Comparison of ENCODE assay signal across 14 cellular contexts in the genomic region with DNA sequence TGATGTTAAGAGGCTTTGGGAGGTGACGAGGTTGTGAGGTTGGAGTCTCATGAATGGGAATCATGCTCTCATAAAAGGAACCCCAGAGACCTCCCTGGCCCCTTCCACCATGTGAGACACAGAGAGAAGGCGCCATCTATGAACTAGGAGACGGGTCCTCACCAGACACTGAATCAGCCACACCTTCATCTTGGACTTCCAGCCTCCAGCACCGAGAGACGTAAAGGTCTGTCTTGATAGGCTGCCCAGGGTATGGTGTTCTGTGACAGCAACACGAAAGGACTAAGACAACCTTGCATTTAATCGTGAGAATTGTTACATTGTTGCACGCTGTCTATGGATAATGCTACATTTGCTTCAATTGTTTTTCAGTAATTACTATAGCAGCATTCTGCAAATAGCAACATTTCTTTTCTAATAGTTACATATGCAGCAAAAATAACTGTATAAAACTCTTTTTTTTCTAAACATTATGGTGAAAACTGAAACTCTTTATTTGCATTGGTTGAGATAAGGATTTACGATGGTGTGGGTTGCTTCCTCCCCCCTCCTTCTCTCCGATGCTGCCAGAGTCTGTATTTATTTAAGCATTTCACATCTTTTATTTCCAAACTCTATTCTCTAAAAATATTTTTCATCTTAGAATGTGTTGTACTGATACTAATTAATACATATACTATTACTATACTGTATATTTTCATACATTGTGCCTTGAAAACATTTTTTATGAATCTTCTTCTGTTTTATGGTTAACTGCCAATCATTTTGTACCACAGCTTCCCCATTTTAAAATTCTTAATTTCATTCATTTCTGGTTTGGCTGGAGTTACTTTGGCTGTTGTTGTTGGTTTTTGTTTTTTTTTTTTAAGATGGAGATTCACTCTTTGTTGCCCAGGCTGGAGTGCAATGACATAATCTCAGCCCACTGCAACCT. TPM values are rescaled to one million over a fixed set of nuclear protein-coding genes. Genes with fewer than 3 reads are reported as not detected.
A peak's percentile ranks its signal among the peaks of the same experiment; 100 is the strongest.
DNase-seq lines count a peak whose midpoint lies in the region; ATAC-seq and TF ChIP-seq lines count a peak whose summit lies in the region.
"Had no signal": no experiment of that assay in that cellular context is flagged by ENCODE, and none has a peak within 500 bp of the region (broad histone marks: within the 10 kb centered on the region; RNA-seq: fewer than 3 reads in every experiment).

No MANE protein-coding gene starts in this region.

- H3K4me1 Mint-ChIP-seq in activated CD8-positive, alpha-beta memory T cell treated with anti-CD3 and anti-CD28 coated beads, Interleukin-2, amount 10 ng/mL, durations not matched to agents 7 days and 5 days: peaks cover 29% of the 10 kb centered on the region
- H3K4me1 Mint-ChIP-seq in T-cell: peaks cover 47 to 65% (median 51%) of the 10 kb centered on the region in 3 donors
- peaks cover 45% of the 10 kb centered on the region for H3K4me1 Mint-ChIP-seq in activated CD4-positive, alpha-beta T cell treated with anti-CD3 and anti-CD28 coated beads, Interleukin-2, amount 10 ng/mL, durations not matched to agents 7 days and 5 days

- H3K36me3 ChIP-seq in testis (ENCODE audit: low read depth, missing control alignments): no peaks in the 10 kb centered on the region
- H3K36me3 ChIP-seq: MG63 had no signal

- peak overlapping the region in 1 of 2 donors; percentile 22 for H3K27ac ChIP-seq in testis
- no peak overlapping the region for H3K27ac ChIP-seq in RWPE1

- H3K27ac Mint-ChIP-seq in activated CD8-positive, alpha-beta memory T cell treated with anti-CD3 and anti-CD28 coated beads, Interleukin-2, amount 10 ng/mL, durations not matched to agents 7 days and 5 days: no peak overlapping the region
- peak overlapping the region; percentile 46 to 48 for H3K27ac Mint-ChIP-seq in T-cell
- H3K27ac Mint-ChIP-seq in activated CD4-positive, alpha-beta T cell treated with anti-CD3 and anti-CD28 coated beads, Interleukin-2, amount 10 ng/mL, durations not matched to agents 7 days and 5 days: no peak overlapping the region

- H3K27me3 Mint-ChIP-seq in activated CD8-positive, alpha-beta memory T cell treated with anti-CD3 and anti-CD28 coated beads, Interleukin-2, amount 10 ng/mL, durations not matched to agents 7 days and 5 days: no peaks in the 10 kb centered on the region
- no peaks in the 10 kb centered on the region for H3K27me3 Mint-ChIP-seq in T-cell
- H3K27me3 Mint-ChIP-seq in activated CD4-positive, alpha-beta T cell treated with anti-CD3 and anti-CD28 coated beads, Interleukin-2, amount 10 ng/mL, durations not matched to agents 7 days and 5 days: peaks cover 2% of the 10 kb centered on the region
- H3K27me3 Mint-ChIP-seq: stimulated activated naive CD8-positive, alpha-beta T cell treated with anti-CD3 and anti-CD28 coated beads, Interleukin-15, amount 100 ng/mL, for 72 hours had no signal

- no peaks in the 10 kb centered on the region for H3K27me3 ChIP-seq in testis

- intact Hi-C loops in testis (cut with DNase I; ENCODE audit: low total_unique reads): no loop called here

- TF ChIP-seq CTCF in testis (IDR thresholded peaks at IDR 0.05): no peak
- TF ChIP-seq CTCF in RWPE1 (conservative IDR thresholded peaks at IDR 0.05; ENCODE audit: low read depth): no peak

- no peak overlapping the region for H3K4me3 Mint-ChIP-seq in activated CD8-positive, alpha-beta memory T cell treated with anti-CD3 and anti-CD28 coated beads, Interleukin-2, amount 10 ng/mL, durations not matched to agents 7 days and 5 days
- H3K4me3 Mint-ChIP-seq in T-cell: peak overlapping the region in 2 of 3 donors; percentile 3 to 17
- H3K4me3 Mint-ChIP-seq in activated CD4-positive, alpha-beta T cell treated with anti-CD3 and anti-CD28 coated beads, Interleukin-2, amount 10 ng/mL, durations not matched to agents 7 days and 5 days: no peak overlapping the region
- H3K4me3 Mint-ChIP-seq: stimulated activated naive CD8-positive, alpha-beta T cell treated with anti-CD3 and anti-CD28 coated beads, Interleukin-15, amount 100 ng/mL, for 72 hours had no signal

- ATAC-seq in activated CD8-positive, alpha-beta memory T cell treated with anti-CD3 and anti-CD28 coated beads, Interleukin-2, amount 10 ng/mL, durations not matched to agents 7 days and 5 days: no peak
- peak; percentile 61 for ATAC-seq in HG03342 (IDR thresholded peaks at IDR 0.05; ENCODE audit: unreplicated experiment)
- ATAC-seq in T-cell (replicated peaks in 1 of 4): no peak
- ATAC-seq: stimulated activated naive CD8-positive, alpha-beta T cell treated with anti-CD3 and anti-CD28 coated beads, Interleukin-15, amount 100 ng/mL, for 72 hours had no signal

- H3K9me3 Mint-ChIP-seq in activated CD8-positive, alpha-beta memory T cell treated with anti-CD3 and anti-CD28 coated beads, Interleukin-2, amount 10 ng/mL, durations not matched to agents 7 days and 5 days (ENCODE audit: low read depth): no peaks in the 10 kb centered on the region
- peaks cover 0 to 3% (median 0%) of the 10 kb centered on the region in 3 donors for H3K9me3 Mint-ChIP-seq in T-cell
- H3K9me3 Mint-ChIP-seq in activated CD4-positive, alpha-beta T cell treated with anti-CD3 and anti-CD28 coated beads, Interleukin-2, amount 10 ng/mL, durations not matched to agents 7 days and 5 days: peaks cover 4% of the 10 kb centered on the region
- H3K9me3 Mint-ChIP-seq: stimulated activated naive CD8-positive, alpha-beta T cell treated with anti-CD3 and anti-CD28 coated beads, Interleukin-15, amount 100 ng/mL, for 72 hours had no signal

- TF ChIP-seq POLR2A in testis (IDR thresholded peaks at IDR 0.05): no peak

- H3K4me1 ChIP-seq in testis: peaks cover 9% of the 10 kb centered on the region

- peak; percentile 33 for DNase-seq in activated CD8-positive, alpha-beta memory T cell treated with anti-CD3 and anti-CD28 coated beads, Interleukin-2, amount 10 ng/mL, durations not matched to agents 7 days and 5 days
- DNase-seq in activated CD8-positive, alpha-beta memory T cell treated with anti-CD3 and anti-CD28 coated beads, Interleukin-2, amount 50 U/mL, for 4 hours: no peak
- DNase-seq in T-cell (no peak), testis (peak; percentile 78), RWPE1 (ENCODE audit: low spot score) (no peak), NCI-H2081 (lab: John Stamatoyannopoulos, UW) (no peak)
- no peak for DNase-seq in activated CD4-positive, alpha-beta T cell treated with anti-CD3 and anti-CD28 coated beads, Interleukin-2, amount 10 ng/mL, durations not matched to agents 7 days and 5 days
- DNase-seq: activated effector memory CD4-positive, alpha-beta T cell treated with anti-CD3 and anti-CD28 coated beads, Interleukin-2, amount 50 U/mL, for 16 hours; kidney glomerular epithelial cell; MG63; NCI-H82 had no signal

- CTCF ChIA-PET in activated CD8-positive, alpha-beta memory T cell treated with anti-CD3 and anti-CD28 coated beads, Interleukin-2, amount 10 ng/mL, durations not matched to agents 7 days and 5 days (lab: Charles Lee): no interaction called here
- CTCF ChIA-PET in T-cell (lab: Charles Lee): no interaction called here
- CTCF ChIA-PET in RWPE1 (lab: Yijun Ruan, JAX): no interaction called here
- CTCF ChIA-PET in activated CD4-positive, alpha-beta T cell treated with anti-CD3 and anti-CD28 coated beads, Interleukin-2, amount 10 ng/mL, durations not matched to agents 7 days and 5 days (lab: Charles Lee): no interaction called here

- peaks cover 2% of the 10 kb centered on the region for H3K36me3 Mint-ChIP-seq in activated CD8-positive, alpha-beta memory T cell treated with anti-CD3 and anti-CD28 coated beads, Interleukin-2, amount 10 ng/mL, durations not matched to agents 7 days and 5 days
- no peaks in the 10 kb centered on the region for H3K36me3 Mint-ChIP-seq in T-cell
- peaks cover 9% of the 10 kb centered on the region for H3K36me3 Mint-ChIP-seq in activated CD4-positive, alpha-beta T cell treated with anti-CD3 and anti-CD28 coated beads, Interleukin-2, amount 10 ng/mL, durations not matched to agents 7 days and 5 days (ENCODE audit: low read depth)

- no peaks in the 10 kb centered on the region for H3K9me3 ChIP-seq in testis
- H3K9me3 ChIP-seq: MG63 had no signal

- no peak overlapping the region for H3K4me3 ChIP-seq in testis
- H3K4me3 ChIP-seq: MG63 had no signal

- POLR2A ChIA-PET in T-cell (lab: Charles Lee): no interaction called here
- POLR2A ChIA-PET in RWPE1 (lab: Yijun Ruan, JAX; ENCODE audit: low non-redundant PET): no interaction called here
- POLR2A ChIA-PET in activated CD4-positive, alpha-beta T cell treated with anti-CD3 and anti-CD28 coated beads, Interleukin-2, amount 10 ng/mL, durations not matched to agents 7 days and 5 days (lab: Charles Lee): no interaction called here

- 23 to 30% methylated on average over 10 of the region's 10 CpGs for WGBS in testis, 2 donors

RNA-seq across cellular contexts. Expression of a gene that starts 26.4 kb away (rescaled TPM):
- 10 to 100 TPM; 83.9 to 88.8 TPM for total RNA-seq in activated CD8-positive, alpha-beta memory T cell treated with anti-CD3 and anti-CD28 coated beads, Interleukin-2, amount 10 ng/mL, durations not matched to agents 7 days and 5 days
- total RNA-seq in T-cell (100 to 1,000 TPM; 120 to 162 (median 155) TPM), testis (100 to 1,000 TPM; 108 to 113 TPM)
- polyA plus RNA-seq in testis (ENCODE audit: insufficient read depth, low read depth, low replicate concordance): 39.7 TPM
- 10 to 100 TPM; 61.6 to 66.5 TPM for total RNA-seq in activated CD4-positive, alpha-beta T cell treated with anti-CD3 and anti-CD28 coated beads, Interleukin-2, amount 10 ng/mL, durations not matched to agents 7 days and 5 days

RNA-seq across cellular contexts. Expression of a gene that starts 28.0 kb away (rescaled TPM):
- 100 to 1,000 TPM in 1 of 2 experiments, 10 to 100 TPM in 1; 82.4 to 109 TPM for total RNA-seq in activated CD8-positive, alpha-beta memory T cell treated with anti-CD3 and anti-CD28 coated beads, Interleukin-2, amount 10 ng/mL, durations not matched to agents 7 days and 5 days
- total RNA-seq in T-cell: 100 to 1,000 TPM; 114 to 219 (median 182) TPM
- under 1 TPM; 0.24 to 0.50 TPM for total RNA-seq in testis
- polyA plus RNA-seq in testis (ENCODE audit: insufficient read depth, low read depth, low replicate concordance): 1.1 TPM
- total RNA-seq in activated CD4-positive, alpha-beta T cell treated with anti-CD3 and anti-CD28 coated beads, Interleukin-2, amount 10 ng/mL, durations not matched to agents 7 days and 5 days: 100 to 1,000 TPM in 1 of 2 experiments, 10 to 100 TPM in 1; 99.1 to 107 TPM
- total RNA-seq: fibroblast of villous mesenchyme had no signal

RNA-seq across cellular contexts. Expression of a gene that starts 49.8 kb away (rescaled TPM):
- 1 to 10 TPM; 1.2 to 5.0 TPM for total RNA-seq in activated CD8-positive, alpha-beta memory T cell treated with anti-CD3 and anti-CD28 coated beads, Interleukin-2, amount 10 ng/mL, durations not matched to agents 7 days and 5 days
- under 1 TPM in 1 of 5 donors, not detected in 4; 0.98 TPM for total RNA-seq in T-cell
- total RNA-seq in testis: under 1 TPM; 0.37 to 0.55 TPM
- not detected for polyA plus RNA-seq in testis (ENCODE audit: insufficient read depth, low read depth, low replicate concordance)
- not detected for total RNA-seq in activated CD4-positive, alpha-beta T cell treated with anti-CD3 and anti-CD28 coated beads, Interleukin-2, amount 10 ng/mL, durations not matched to agents 7 days and 5 days
- total RNA-seq: fibroblast of villous mesenchyme had no signal

Comparison
In these comparisons a context has a peak if more than half of its experiments do, and no peak if none do; other contexts are left out.
1. DNase-seq: peak in activated CD8-positive, alpha-beta memory T cell treated with anti-CD3 and anti-CD28 coated beads, Interleukin-2, amount 10 ng/mL, durations not matched to agents 7 days and 5 days (single experiment) and testis (single experiment); none in activated CD8-positive, alpha-beta memory T cell treated with anti-CD3 and anti-CD28 coated beads, Interleukin-2, amount 50 U/mL, for 4 hours (single experiment), T-cell (0 of 34), RWPE1 (single experiment), NCI-H2081 (0 of 2) and activated CD4-positive, alpha-beta T cell treated with anti-CD3 and anti-CD28 coated beads, Interleukin-2, amount 10 ng/mL, durations not matched to agents 7 days and 5 days (single experiment).
2. H3K27ac Mint-ChIP-seq: peak in T-cell (2 of 2); none in activated CD8-positive, alpha-beta memory T cell treated with anti-CD3 and anti-CD28 coated beads, Interleukin-2, amount 10 ng/mL, durations not matched to agents 7 days and 5 days (single experiment) and activated CD4-positive, alpha-beta T cell treated with anti-CD3 and anti-CD28 coated beads, Interleukin-2, amount 10 ng/mL, durations not matched to agents 7 days and 5 days (single experiment).
3. H3K4me3 Mint-ChIP-seq: peak in T-cell (2 of 3); none in activated CD8-positive, alpha-beta memory T cell treated with anti-CD3 and anti-CD28 coated beads, Interleukin-2, amount 10 ng/mL, durations not matched to agents 7 days and 5 days (single experiment) and activated CD4-positive, alpha-beta T cell treated with anti-CD3 and anti-CD28 coated beads, Interleukin-2, amount 10 ng/mL, durations not matched to agents 7 days and 5 days (single experiment).
4. RNA of a gene that starts 28.0 kb away (total RNA-seq): 114 to 219 TPM in T-cell, 82.4 to 109 TPM in activated CD8-positive, alpha-beta memory T cell treated with anti-CD3 and anti-CD28 coated beads, Interleukin-2, amount 10 ng/mL, durations not matched to agents 7 days and 5 days and 99.1 to 107 TPM in activated CD4-positive, alpha-beta T cell treated with anti-CD3 and anti-CD28 coated beads, Interleukin-2, amount 10 ng/mL, durations not matched to agents 7 days and 5 days; 0.24 to 0.50 TPM in testis; every median in the first group is over 10 times any median in the second.